In genomic region chr6:118584906-118585305, GRCh38 we compare ENCODE assay signal across 24 cellular contexts. TPM values are rescaled to one million over a fixed set of nuclear protein-coding genes. Genes with fewer than 3 reads are reported as not detected.
"Had no signal": no experiment of that assay in that cellular context is flagged by ENCODE, and none has a peak within 500 bp of the region (broad histone marks: within the 10 kb centered on the region; RNA-seq: fewer than 3 reads in every experiment).

No MANE protein-coding gene starts in this region.

- H3K4me3 ChIP-seq: body of pancreas, heart left ventricle, skin epidermis, tibial nerve, vagina had no signal

- H3K27me3 Mint-ChIP-seq: activated CD4-positive, alpha-beta memory T cell treated with anti-CD3 and anti-CD28 coated beads, Interleukin-2, amount 10 ng/mL, durations not matched to agents 7 days and 5 days had no signal

- H3K9me3 ChIP-seq: body of pancreas, vagina had no signal

- ATAC-seq: body of pancreas, foreskin keratinocyte, heart left ventricle, right cardiac atrium had no signal

- H3K27ac ChIP-seq: body of pancreas, foreskin keratinocyte, heart left ventricle, skin epidermis, tibial nerve, vagina, VCaP had no signal

- H3K4me1 ChIP-seq: foreskin keratinocyte had no signal

- H3K36me3 ChIP-seq: heart left ventricle, tibial nerve, vagina had no signal

- H3K27me3 ChIP-seq: body of pancreas, foreskin keratinocyte, heart left ventricle, tibial nerve, vagina had no signal

- DNase-seq: activated CD4-positive, alpha-beta memory T cell treated with anti-CD3 and anti-CD28 coated beads, Interleukin-2, amount 10 ng/mL, durations not matched to agents 7 days and 5 days; activated CD8-positive, alpha-beta memory T cell treated with anti-CD3 and anti-CD28 coated beads, Interleukin-2, amount 50 U/mL, for 4 hours; activated naive CD4-positive, alpha-beta T cell; amygdala; body of pancreas; central memory CD4-positive, alpha-beta T cell; cortex of kidney; effector CD4-positive, alpha-beta T cell; foreskin keratinocyte; heart left ventricle; immature natural killer cell; mesendoderm; occipital lobe; right cardiac atrium; stimulated activated CD4-positive, alpha-beta T cell treated with anti-CD3 and anti-CD28 coated beads, Interleukin-4, amount 100 ng/mL, for 24 hours; stimulated activated naive CD4-positive, alpha-beta T cell treated with Interleukin-2 at 50 U/mL for 16 hours; substantia nigra; T-helper 1 cell had no signal

- H3K27ac Mint-ChIP-seq: activated CD4-positive, alpha-beta memory T cell treated with anti-CD3 and anti-CD28 coated beads, Interleukin-2, amount 10 ng/mL, durations not matched to agents 7 days and 5 days; immature natural killer cell; nephron had no signal

- H3K4me3 Mint-ChIP-seq: activated CD4-positive, alpha-beta memory T cell treated with anti-CD3 and anti-CD28 coated beads, Interleukin-2, amount 10 ng/mL, durations not matched to agents 7 days and 5 days; immature natural killer cell; nephron had no signal

RNA-seq across cellular contexts. Expression of gene PLN, which starts 36.8 kb away (rescaled TPM):
- total RNA-seq: activated CD4-positive, alpha-beta memory T cell treated with anti-CD3 and anti-CD28 coated beads, Interleukin-2, amount 10 ng/mL, durations not matched to agents 7 days and 5 days; endothelial cell of umbilical vein; foreskin keratinocyte had no signal
- polyA plus RNA-seq: endothelial cell of umbilical vein, foreskin keratinocyte had no signal
